ENCODE assay signal across 8 cellular contexts in the genomic region with DNA sequence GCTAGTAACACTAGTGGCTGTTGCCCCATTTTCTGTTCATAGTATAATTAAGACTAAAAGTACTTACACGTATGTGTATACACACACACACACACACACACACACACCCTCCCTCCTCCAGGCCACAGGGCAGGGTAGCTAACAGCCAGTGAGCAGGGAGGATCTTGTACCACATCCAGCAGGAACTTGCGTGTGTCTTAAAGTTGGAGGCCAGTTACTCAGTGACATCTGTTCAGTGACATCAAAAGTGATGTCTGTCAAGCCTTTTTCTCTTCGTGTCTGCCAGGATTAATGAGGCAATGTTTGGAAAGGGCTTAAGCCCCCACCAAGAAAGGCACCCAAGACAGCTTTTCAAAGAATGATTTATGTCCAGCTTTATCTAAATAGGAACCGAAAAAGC.
DNase-seq lines count a peak whose midpoint lies in the region; ATAC-seq, FAIRE-seq and TF ChIP-seq lines count a peak whose summit lies in the region.

No MANE protein-coding gene starts in this region.

- no peaks in the 10 kb centered on the region for H3K9me3 Mint-ChIP-seq in activated T-helper 17 cell treated with anti-CD3 and anti-CD28 coated beads, Interleukin-2, amount 50 U/mL, for 72 hours
- H3K9me3 Mint-ChIP-seq in T-cell, result peaks cover 0 to 2% (median 0%) of the 10 kb centered on the region in 3 donors

- peaks cover 41% of the 10 kb centered on the region for H3K27me3 Mint-ChIP-seq in activated T-helper 17 cell treated with anti-CD3 and anti-CD28 coated beads, Interleukin-2, amount 50 U/mL, for 72 hours
- H3K27me3 Mint-ChIP-seq in T-cell, result peaks cover 29 to 53% of the 10 kb centered on the region in 2 donors

- H3K4me3 ChIP-seq in kidney (ENCODE audit: low read length in 2 of 2) (peak overlapping the region in 1 of 2 donors; percentile 52), tibial artery (peak overlapping the region; percentile 46 to 53)

- H3K36me3 ChIP-seq in kidney (ENCODE audit: control insufficient read depth in 1 of 2, insufficient read depth in 2 of 2, low read length in 2 of 2) (no peaks in the 10 kb centered on the region), tibial artery (no peaks in the 10 kb centered on the region)

- H3K9me3 ChIP-seq in kidney (ENCODE audit: control insufficient read depth in 1 of 2, low read length in 2 of 2) (no peaks in the 10 kb centered on the region), tibial artery (no peaks in the 10 kb centered on the region)

- ATAC-seq in activated T-helper 17 cell treated with anti-CD3 and anti-CD28 coated beads, Interleukin-2, amount 50 U/mL, for 72 hours (replicated peaks), result no peak
- ATAC-seq in HG02852 (IDR thresholded peaks at IDR 0.05; ENCODE audit: unreplicated experiment) (no peak), T-cell (replicated peaks in 1 of 4) (no peak), HG03469 (IDR thresholded peaks at IDR 0.05; ENCODE audit: unreplicated experiment) (no peak)

- H3K4me1 ChIP-seq in kidney (ENCODE audit: control insufficient read depth in 1 of 2, insufficient read depth in 1 of 2, low read depth in 1 of 2, low read length in 2 of 2) (peaks cover 4 to 7% of the 10 kb centered on the region in 2 donors), tibial artery (peaks cover 0 to 27% (median 12%) of the 10 kb centered on the region in 4 donors)

- H3K4me3 Mint-ChIP-seq in activated T-helper 17 cell treated with anti-CD3 and anti-CD28 coated beads, Interleukin-2, amount 50 U/mL, for 72 hours, result peak overlapping the region; percentile 14
- peak overlapping the region in 1 of 3 donors; percentile 48 for H3K4me3 Mint-ChIP-seq in T-cell

- no peak for FAIRE-seq in kidney (lab: Jason Lieb, UNC)

- POLR2A ChIA-PET in T-cell (lab: Charles Lee), result no interaction called here

- peaks cover 8% of the 10 kb centered on the region for H3K4me1 Mint-ChIP-seq in activated T-helper 17 cell treated with anti-CD3 and anti-CD28 coated beads, Interleukin-2, amount 50 U/mL, for 72 hours
- H3K4me1 Mint-ChIP-seq in T-cell, result peaks cover 9 to 13% (median 12%) of the 10 kb centered on the region in 3 donors

- H3K9ac ChIP-seq in kidney (ENCODE audit: low read length in 2 of 2), result peak overlapping the region; percentile 59 to 63

- H3K27ac ChIP-seq in kidney (ENCODE audit: low read depth in 2 of 2, low read length in 2 of 2), result peak overlapping the region; percentile 91 to 97
- peak overlapping the region; percentile 96 to 99 for H3K27ac ChIP-seq in tibial artery

- intact Hi-C loops in kidney (cut with DNase I) (no loop called here), tibial artery (cut with DNase I; ENCODE audit: low total_unique reads) (loop anchor here (2.0 to 5.0 kb wide), 2 partner anchors 93 to 112 kb away; no protein-coding TSS in a partner anchor)

- H3K36me3 Mint-ChIP-seq in activated T-helper 17 cell treated with anti-CD3 and anti-CD28 coated beads, Interleukin-2, amount 50 U/mL, for 72 hours (ENCODE audit: low read depth), result no peaks in the 10 kb centered on the region
- no peaks in the 10 kb centered on the region for H3K36me3 Mint-ChIP-seq in T-cell

- no peaks in the 10 kb centered on the region for H3K27me3 ChIP-seq in tibial artery

- CTCF ChIA-PET in T-cell (lab: Charles Lee), result interaction anchor here in 1 of 2 donors (0.6 kb wide), 1 partner anchor 505 kb away, joined by 5 read pairs; no protein-coding TSS in a partner anchor

- TF ChIP-seq CTCF in kidney (IDR thresholded peaks at IDR 0.05; ENCODE audit: borderline replicate concordance, extremely low read depth, insufficient read depth), result no peak
- TF ChIP-seq CTCF in tibial artery (IDR thresholded peaks at IDR 0.05), result no peak

- no peak overlapping the region for H3K27ac Mint-ChIP-seq in activated T-helper 17 cell treated with anti-CD3 and anti-CD28 coated beads, Interleukin-2, amount 50 U/mL, for 72 hours
- H3K27ac Mint-ChIP-seq in T-cell, result no peak overlapping the region

- peak; percentile 21 for DNase-seq in NCI-H345 (lab: John Stamatoyannopoulos, UW)
- no peak for DNase-seq in NCI-H345 treated with DMSO at 0.1 percent for 48 hours (lab: John Stamatoyannopoulos, UW; ENCODE audit: unreplicated experiment)
- DNase-seq in kidney, result peak; percentile 80
- peak; percentile 82 to 88 for DNase-seq in tibial artery
- no peak for DNase-seq in T-cell

Comparison
In these comparisons a context has a peak if more than half of its experiments do, and no peak if none do; other contexts are left out.
1. DNase-seq: peak in NCI-H345 (single experiment), kidney (single experiment) and tibial artery (2 of 2); none in NCI-H345 treated with DMSO at 0.1 percent for 48 hours (single experiment) and T-cell (0 of 34).